1 cellular context compared by ENCODE assay signal in the genomic region with DNA sequence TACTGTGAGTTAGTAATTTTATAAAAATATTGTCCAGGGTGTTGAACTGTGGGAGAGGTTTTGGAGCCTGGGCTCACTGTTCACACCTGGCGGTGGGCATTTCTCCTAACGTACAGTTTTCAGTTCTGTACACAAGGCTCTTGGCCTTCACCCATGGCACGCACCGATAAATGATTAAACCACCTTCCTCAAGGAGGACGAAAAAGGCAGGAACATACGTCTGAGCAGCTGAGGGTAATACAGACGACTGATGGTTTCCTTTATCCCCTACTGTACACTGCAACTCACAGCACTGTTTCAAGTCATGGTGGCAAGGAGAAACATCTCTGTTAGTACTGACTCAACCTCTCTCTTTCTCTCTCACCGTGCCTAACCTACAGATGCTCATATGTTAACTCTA.
TF ChIP-seq lines count a peak whose summit lies in the region.

No MANE protein-coding gene starts in this region.

TF ChIP-seq in WTC11, 78 proteins besides CTCF, POLR2A, EP300 and RAD21:
- TF ChIP-seq, protein P1, sequence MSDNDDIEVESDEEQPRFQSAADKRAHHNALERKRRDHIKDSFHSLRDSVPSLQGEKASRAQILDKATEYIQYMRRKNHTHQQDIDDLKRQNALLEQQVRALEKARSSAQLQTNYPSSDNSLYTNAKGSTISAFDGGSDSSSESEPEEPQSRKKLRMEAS (CRISPR knock-in tag; IDR thresholded peaks at IDR 0.05) = no peak
- no peak for TF ChIP-seq JUN (CRISPR knock-in tag; IDR thresholded peaks at IDR 0.05)
- no peak for TF ChIP-seq ZBTB21 (CRISPR knock-in tag; IDR thresholded peaks at IDR 0.05; ENCODE audit: borderline replicate concordance)
- no peak for TF ChIP-seq SMAD3 (CRISPR knock-in tag; IDR thresholded peaks at IDR 0.05; ENCODE audit: borderline replicate concordance)
- TF ChIP-seq, protein P2, sequence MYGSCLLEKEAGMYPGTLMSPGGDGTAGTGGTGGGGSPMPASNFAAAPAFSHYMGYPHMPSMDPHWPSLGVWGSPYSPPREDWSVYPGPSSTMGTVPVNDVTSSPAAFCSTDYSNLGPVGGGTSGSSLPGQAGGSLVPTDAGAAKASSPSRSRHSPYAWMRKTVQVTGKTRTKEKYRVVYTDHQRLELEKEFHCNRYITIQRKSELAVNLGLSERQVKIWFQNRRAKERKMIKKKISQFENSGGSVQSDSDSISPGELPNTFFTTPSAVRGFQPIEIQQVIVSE (CRISPR knock-in tag; IDR thresholded peaks at IDR 0.05; ENCODE audit: borderline replicate concordance) = no peak
- no peak for TF ChIP-seq TEAD4 (CRISPR knock-in tag; IDR thresholded peaks at IDR 0.05)
- TF ChIP-seq FOXP1 (CRISPR knock-in tag; IDR thresholded peaks at IDR 0.05; ENCODE audit: borderline replicate concordance) = no peak
- no peak for TF ChIP-seq NR2C2 (CRISPR knock-in tag; IDR thresholded peaks at IDR 0.05)
- no peak for TF ChIP-seq SOX15 (CRISPR knock-in tag; IDR thresholded peaks at IDR 0.05)
- no peak for TF ChIP-seq RELA (CRISPR knock-in tag; IDR thresholded peaks at IDR 0.05; ENCODE audit: borderline replicate concordance)
- no peak for TF ChIP-seq ESRRA (CRISPR knock-in tag; IDR thresholded peaks at IDR 0.05; ENCODE audit: borderline replicate concordance)
- TF ChIP-seq, protein P3, sequence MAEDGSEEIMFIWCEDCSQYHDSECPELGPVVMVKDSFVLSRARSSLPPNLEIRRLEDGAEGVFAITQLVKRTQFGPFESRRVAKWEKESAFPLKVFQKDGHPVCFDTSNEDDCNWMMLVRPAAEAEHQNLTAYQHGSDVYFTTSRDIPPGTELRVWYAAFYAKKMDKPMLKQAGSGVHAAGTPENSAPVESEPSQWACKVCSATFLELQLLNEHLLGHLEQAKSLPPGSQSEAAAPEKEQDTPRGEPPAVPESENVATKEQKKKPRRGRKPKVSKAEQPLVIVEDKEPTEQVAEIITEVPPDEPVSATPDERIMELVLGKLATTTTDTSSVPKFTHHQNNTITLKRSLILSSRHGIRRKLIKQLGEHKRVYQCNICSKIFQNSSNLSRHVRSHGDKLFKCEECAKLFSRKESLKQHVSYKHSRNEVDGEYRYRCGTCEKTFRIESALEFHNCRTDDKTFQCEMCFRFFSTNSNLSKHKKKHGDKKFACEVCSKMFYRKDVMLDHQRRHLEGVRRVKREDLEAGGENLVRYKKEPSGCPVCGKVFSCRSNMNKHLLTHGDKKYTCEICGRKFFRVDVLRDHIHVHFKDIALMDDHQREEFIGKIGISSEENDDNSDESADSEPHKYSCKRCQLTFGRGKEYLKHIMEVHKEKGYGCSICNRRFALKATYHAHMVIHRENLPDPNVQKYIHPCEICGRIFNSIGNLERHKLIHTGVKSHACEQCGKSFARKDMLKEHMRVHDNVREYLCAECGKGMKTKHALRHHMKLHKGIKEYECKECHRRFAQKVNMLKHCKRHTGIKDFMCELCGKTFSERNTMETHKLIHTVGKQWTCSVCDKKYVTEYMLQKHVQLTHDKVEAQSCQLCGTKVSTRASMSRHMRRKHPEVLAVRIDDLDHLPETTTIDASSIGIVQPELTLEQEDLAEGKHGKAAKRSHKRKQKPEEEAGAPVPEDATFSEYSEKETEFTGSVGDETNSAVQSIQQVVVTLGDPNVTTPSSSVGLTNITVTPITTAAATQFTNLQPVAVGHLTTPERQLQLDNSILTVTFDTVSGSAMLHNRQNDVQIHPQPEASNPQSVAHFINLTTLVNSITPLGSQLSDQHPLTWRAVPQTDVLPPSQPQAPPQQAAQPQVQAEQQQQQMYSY (CRISPR knock-in tag; IDR thresholded peaks at IDR 0.05) = no peak
- TF ChIP-seq, protein P4, sequence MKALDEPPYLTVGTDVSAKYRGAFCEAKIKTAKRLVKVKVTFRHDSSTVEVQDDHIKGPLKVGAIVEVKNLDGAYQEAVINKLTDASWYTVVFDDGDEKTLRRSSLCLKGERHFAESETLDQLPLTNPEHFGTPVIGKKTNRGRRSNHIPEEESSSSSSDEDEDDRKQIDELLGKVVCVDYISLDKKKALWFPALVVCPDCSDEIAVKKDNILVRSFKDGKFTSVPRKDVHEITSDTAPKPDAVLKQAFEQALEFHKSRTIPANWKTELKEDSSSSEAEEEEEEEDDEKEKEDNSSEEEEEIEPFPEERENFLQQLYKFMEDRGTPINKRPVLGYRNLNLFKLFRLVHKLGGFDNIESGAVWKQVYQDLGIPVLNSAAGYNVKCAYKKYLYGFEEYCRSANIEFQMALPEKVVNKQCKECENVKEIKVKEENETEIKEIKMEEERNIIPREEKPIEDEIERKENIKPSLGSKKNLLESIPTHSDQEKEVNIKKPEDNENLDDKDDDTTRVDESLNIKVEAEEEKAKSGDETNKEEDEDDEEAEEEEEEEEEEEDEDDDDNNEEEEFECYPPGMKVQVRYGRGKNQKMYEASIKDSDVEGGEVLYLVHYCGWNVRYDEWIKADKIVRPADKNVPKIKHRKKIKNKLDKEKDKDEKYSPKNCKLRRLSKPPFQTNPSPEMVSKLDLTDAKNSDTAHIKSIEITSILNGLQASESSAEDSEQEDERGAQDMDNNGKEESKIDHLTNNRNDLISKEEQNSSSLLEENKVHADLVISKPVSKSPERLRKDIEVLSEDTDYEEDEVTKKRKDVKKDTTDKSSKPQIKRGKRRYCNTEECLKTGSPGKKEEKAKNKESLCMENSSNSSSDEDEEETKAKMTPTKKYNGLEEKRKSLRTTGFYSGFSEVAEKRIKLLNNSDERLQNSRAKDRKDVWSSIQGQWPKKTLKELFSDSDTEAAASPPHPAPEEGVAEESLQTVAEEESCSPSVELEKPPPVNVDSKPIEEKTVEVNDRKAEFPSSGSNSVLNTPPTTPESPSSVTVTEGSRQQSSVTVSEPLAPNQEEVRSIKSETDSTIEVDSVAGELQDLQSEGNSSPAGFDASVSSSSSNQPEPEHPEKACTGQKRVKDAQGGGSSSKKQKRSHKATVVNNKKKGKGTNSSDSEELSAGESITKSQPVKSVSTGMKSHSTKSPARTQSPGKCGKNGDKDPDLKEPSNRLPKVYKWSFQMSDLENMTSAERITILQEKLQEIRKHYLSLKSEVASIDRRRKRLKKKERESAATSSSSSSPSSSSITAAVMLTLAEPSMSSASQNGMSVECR (CRISPR knock-in tag; IDR thresholded peaks at IDR 0.05; ENCODE audit: borderline replicate concordance) = no peak
- TF ChIP-seq, protein P5, sequence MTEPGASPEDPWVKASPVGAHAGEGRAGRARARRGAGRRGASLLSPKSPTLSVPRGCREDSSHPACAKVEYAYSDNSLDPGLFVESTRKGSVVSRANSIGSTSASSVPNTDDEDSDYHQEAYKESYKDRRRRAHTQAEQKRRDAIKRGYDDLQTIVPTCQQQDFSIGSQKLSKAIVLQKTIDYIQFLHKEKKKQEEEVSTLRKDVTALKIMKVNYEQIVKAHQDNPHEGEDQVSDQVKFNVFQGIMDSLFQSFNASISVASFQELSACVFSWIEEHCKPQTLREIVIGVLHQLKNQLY (CRISPR knock-in tag; IDR thresholded peaks at IDR 0.05) = no peak
- TF ChIP-seq, protein P6, sequence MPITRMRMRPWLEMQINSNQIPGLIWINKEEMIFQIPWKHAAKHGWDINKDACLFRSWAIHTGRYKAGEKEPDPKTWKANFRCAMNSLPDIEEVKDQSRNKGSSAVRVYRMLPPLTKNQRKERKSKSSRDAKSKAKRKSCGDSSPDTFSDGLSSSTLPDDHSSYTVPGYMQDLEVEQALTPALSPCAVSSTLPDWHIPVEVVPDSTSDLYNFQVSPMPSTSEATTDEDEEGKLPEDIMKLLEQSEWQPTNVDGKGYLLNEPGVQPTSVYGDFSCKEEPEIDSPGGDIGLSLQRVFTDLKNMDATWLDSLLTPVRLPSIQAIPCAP (CRISPR knock-in tag; IDR thresholded peaks at IDR 0.05) = no peak
- no peak for TF ChIP-seq NR3C1 (CRISPR knock-in tag; conservative IDR thresholded peaks at IDR 0.05; ENCODE audit: low read depth)
- TF ChIP-seq MXD4 (CRISPR knock-in tag; IDR thresholded peaks at IDR 0.05; ENCODE audit: borderline replicate concordance) = no peak
